ENCODE assay signal across 17 cellular contexts in genomic region chr2:115194623-115195022, GRCh38.
A peak's percentile ranks its signal among the peaks of the same experiment; 100 is the strongest.
DNase-seq lines count a peak whose midpoint lies in the region; ATAC-seq and TF ChIP-seq lines count a peak whose summit lies in the region.
"Had no signal": no experiment of that assay in that cellular context is flagged by ENCODE, and none has a peak within 500 bp of the region (broad histone marks: within the 10 kb centered on the region; RNA-seq: fewer than 3 reads in every experiment).

No MANE protein-coding gene starts in this region.

- whole genome bisulfite sequencing in hepatocyte (ENCODE audit: low lambda C conversion rate, missing lambda C conversion rate): 85% methylated on average over 6 of the region's 6 CpGs

- H3K9me2 ChIP-seq in PC-3 (replicated peaks; ENCODE audit: low read length) (no peaks in the 10 kb centered on the region), hepatocyte (replicated peaks; ENCODE audit: insufficient read depth) (no peaks in the 10 kb centered on the region)

- H3K4me1 ChIP-seq in PC-3 (ENCODE audit: insufficient read depth, low read length) (no peaks in the 10 kb centered on the region), hepatocyte (ENCODE audit: insufficient read depth) (no peaks in the 10 kb centered on the region)

- H4K20me1 ChIP-seq in PC-3 (ENCODE audit: low read length) (no peaks in the 10 kb centered on the region), hepatocyte (ENCODE audit: insufficient read depth, poor library complexity, severe bottlenecking) (no peaks in the 10 kb centered on the region)

- ATAC-seq in PC-3 (peak; percentile 51), HG02870 (IDR thresholded peaks at IDR 0.05; ENCODE audit: unreplicated experiment) (no peak), HG02588 (IDR thresholded peaks at IDR 0.05; ENCODE audit: unreplicated experiment) (no peak)

- H3K27ac ChIP-seq in PC-3 (ENCODE audit: low read length) (no peak overlapping the region), hepatocyte (no peak overlapping the region)
- H3K27ac ChIP-seq: HL-60, RWPE1 had no signal

- POLR2A ChIA-PET in PC-3 (lab: Charles Lee; ENCODE audit: unreplicated experiment): no interaction called here

- H3K9me3 ChIP-seq in PC-3 (ENCODE audit: low read length): no peaks in the 10 kb centered on the region
- no peaks in the 10 kb centered on the region for H3K9me3 ChIP-seq in hepatocyte (ENCODE audit: low read depth)

- H3F3A ChIP-seq in PC-3 (ENCODE audit: low read length, unreplicated experiment): no peaks in the 10 kb centered on the region

- CTCF ChIA-PET in PC-3 (lab: Charles Lee): no interaction called here

- no TSS peak for BruUV-seq in PC-3 (replicated peaks; lab: Mats Ljungman, UMichigan)

- no peak overlapping the region for H2AFZ ChIP-seq in PC-3 (ENCODE audit: low read length)
- H2AFZ ChIP-seq in hepatocyte: no peak overlapping the region

- intact Hi-C loops in PC-3 (cut with micrococcal nuclease): no loop called here

- no peak overlapping the region for H3K9ac ChIP-seq in PC-3 (ENCODE audit: low read length)

- DNase-seq in NCI-H510A treated with DMSO at 0.1 percent for 48 hours (lab: John Stamatoyannopoulos, UW): peak; percentile 3
- DNase-seq in NCI-H510A (lab: John Stamatoyannopoulos, UW): no peak
- DNase-seq in HT-29 (ENCODE audit: low spot score): peak; percentile 5
- DNase-seq in PC-3: peak; percentile 4
- no peak for DNase-seq in hepatocyte (ENCODE audit: low spot score)
- no peak for DNase-seq in retina
- DNase-seq: CD4-positive, alpha-beta memory T cell; DMS79 treated with DMSO at 0.1 percent for 48 hours; Karpas-422; NCI-H1105 treated with DMSO at 0.1 percent for 48 hours; NCI-H1694; NCI-H2081 treated with DMSO at 0.1 percent for 48 hours; NCI-H524 had no signal

- H3K4me3 ChIP-seq in PC-3 (ENCODE audit: low read length): no peak overlapping the region
- no peak overlapping the region for H3K4me3 ChIP-seq in hepatocyte

- H3K4me2 ChIP-seq in PC-3 (ENCODE audit: low read length) (no peak overlapping the region), hepatocyte (no peak overlapping the region)

- peaks cover 41% of the 10 kb centered on the region for H3K27me3 ChIP-seq in PC-3 (ENCODE audit: low read length)
- no peaks in the 10 kb centered on the region for H3K27me3 ChIP-seq in hepatocyte

- H3K79me2 ChIP-seq in PC-3 (ENCODE audit: low read length) (no peaks in the 10 kb centered on the region), hepatocyte (no peaks in the 10 kb centered on the region)

- peak; percentile 31; the same call in 1 of the 2 replicates for TF ChIP-seq CTCF in PC-3 (conservative IDR thresholded peaks at IDR 0.05; ENCODE audit: low read depth, low read length)
- peak; percentile 8 for TF ChIP-seq CTCF in hepatocyte (IDR thresholded peaks at IDR 0.05; ENCODE audit: poor library complexity)

- H3K36me3 ChIP-seq in PC-3 (ENCODE audit: low read depth, low read length): no peaks in the 10 kb centered on the region
- H3K36me3 ChIP-seq in hepatocyte (replicated peaks; ENCODE audit: insufficient read depth, low read depth): no peaks in the 10 kb centered on the region

Comparison
In these comparisons a context has a peak if more than half of its experiments do, and no peak if none do; other contexts are left out.
1. DNase-seq: peak in NCI-H510A treated with DMSO at 0.1 percent for 48 hours (single experiment), HT-29 (single experiment) and PC-3 (single experiment); none in NCI-H510A (single experiment), hepatocyte (single experiment) and retina (single experiment).